In genomic region chr10:124706462-124706857, GRCh38 we compare ENCODE assay signal across 11 cellular contexts. TPM values are rescaled to one million over a fixed set of nuclear protein-coding genes. Genes with fewer than 3 reads are reported as not detected.
DNase-seq lines count a peak whose midpoint lies in the region; ATAC-seq lines count a peak whose summit lies in the region.
"Had no signal": no experiment of that assay in that cellular context is flagged by ENCODE, and none has a peak within 500 bp of the region (broad histone marks: within the 10 kb centered on the region; RNA-seq: fewer than 3 reads in every experiment).

No MANE protein-coding gene starts in this region.

- H3K9me3 ChIP-seq in KOPT-K1 (ENCODE audit: insufficient read depth, low read length, poor library complexity, severe bottlenecking) = no peaks in the 10 kb centered on the region

- in situ Hi-C loops in G401 (cut with HindIII; ENCODE audit: low sequenced_read_pairs) = no loop called here

- DNase-seq in activated T-helper 1 cell treated with anti-CD3 and anti-CD28 coated beads, Interleukin-12 subunit alpha, Interleukin-12 subunit beta, Interleukin-2, Interleukin-4 antibody, amounts not matched to agents 30 ng/mL and 10 ng/mL and 1 ng/mL, durations not matched to agents 14 hours and 24 hours and 36 hours (ENCODE audit: low spot score) = no peak
- DNase-seq in memory B cell (ENCODE audit: low spot score in 2 of 2) (no peak), substantia nigra (lab: John Stamatoyannopoulos, UW) (peak in 1 of 49 donors; percentile 57), G401 (ENCODE audit: low spot score) (no peak)
- DNase-seq: activated gamma-delta T cell, H9, NCI-H1048 had no signal

- peaks cover 92% of the 10 kb centered on the region for H3K4me1 Mint-ChIP-seq in activated T-helper 1 cell treated with anti-CD3 and anti-CD28 coated beads, Interleukin-12 subunit alpha, Interleukin-12 subunit beta, Interleukin-2, Interleukin-4 antibody, amounts not matched to agents 30 ng/mL and 10 ng/mL and 1 ng/mL, durations not matched to agents 14 hours and 24 hours and 36 hours (ENCODE audit: low read depth)
- H3K4me1 Mint-ChIP-seq in memory B cell = peaks cover 78% of the 10 kb centered on the region

- H3K27ac Mint-ChIP-seq in activated T-helper 1 cell treated with anti-CD3 and anti-CD28 coated beads, Interleukin-12 subunit alpha, Interleukin-12 subunit beta, Interleukin-2, Interleukin-4 antibody, amounts not matched to agents 30 ng/mL and 10 ng/mL and 1 ng/mL, durations not matched to agents 14 hours and 24 hours and 36 hours = peak overlapping the region; percentile 46
- peak overlapping the region; percentile 95 for H3K27ac Mint-ChIP-seq in memory B cell
- H3K27ac Mint-ChIP-seq: H9, neural progenitor cell had no signal

- H3K9me3 Mint-ChIP-seq in activated T-helper 1 cell treated with anti-CD3 and anti-CD28 coated beads, Interleukin-12 subunit alpha, Interleukin-12 subunit beta, Interleukin-2, Interleukin-4 antibody, amounts not matched to agents 30 ng/mL and 10 ng/mL and 1 ng/mL, durations not matched to agents 14 hours and 24 hours and 36 hours = no peaks in the 10 kb centered on the region
- no peaks in the 10 kb centered on the region for H3K9me3 Mint-ChIP-seq in memory B cell
- H3K9me3 Mint-ChIP-seq: H9, neural progenitor cell had no signal

- H3K27ac ChIP-seq in KOPT-K1 (ENCODE audit: low read depth, low read length, poor library complexity, severe bottlenecking) (peak overlapping the region; percentile 93), substantia nigra (ENCODE audit: low read depth, low read length, poor library complexity, severe bottlenecking) (peak overlapping the region; percentile 99)
- H3K27ac ChIP-seq: neural progenitor cell had no signal

- H3K27me3 Mint-ChIP-seq in activated T-helper 1 cell treated with anti-CD3 and anti-CD28 coated beads, Interleukin-12 subunit alpha, Interleukin-12 subunit beta, Interleukin-2, Interleukin-4 antibody, amounts not matched to agents 30 ng/mL and 10 ng/mL and 1 ng/mL, durations not matched to agents 14 hours and 24 hours and 36 hours (ENCODE audit: insufficient read depth) = no peaks in the 10 kb centered on the region
- H3K27me3 Mint-ChIP-seq in memory B cell = no peaks in the 10 kb centered on the region

- H3K4me3 Mint-ChIP-seq in activated T-helper 1 cell treated with anti-CD3 and anti-CD28 coated beads, Interleukin-12 subunit alpha, Interleukin-12 subunit beta, Interleukin-2, Interleukin-4 antibody, amounts not matched to agents 30 ng/mL and 10 ng/mL and 1 ng/mL, durations not matched to agents 14 hours and 24 hours and 36 hours = peak overlapping the region; percentile 4
- H3K4me3 Mint-ChIP-seq in memory B cell = peak overlapping the region; percentile 21
- H3K4me3 Mint-ChIP-seq: H9, neural progenitor cell had no signal

- H3K36me3 ChIP-seq in KOPT-K1 (ENCODE audit: insufficient read depth, low read length) = peaks cover 29% of the 10 kb centered on the region
- H3K36me3 ChIP-seq: neural progenitor cell had no signal

- intact Hi-C loops in activated T-helper 1 cell treated with anti-CD3 and anti-CD28 coated beads, Interleukin-12 subunit alpha, Interleukin-12 subunit beta, Interleukin-2, Interleukin-4 antibody, amounts not matched to agents 30 ng/mL and 10 ng/mL and 1 ng/mL, durations not matched to agents 14 hours and 24 hours and 36 hours (cut with micrococcal nuclease) = no loop called here

- H3K36me3 Mint-ChIP-seq in activated T-helper 1 cell treated with anti-CD3 and anti-CD28 coated beads, Interleukin-12 subunit alpha, Interleukin-12 subunit beta, Interleukin-2, Interleukin-4 antibody, amounts not matched to agents 30 ng/mL and 10 ng/mL and 1 ng/mL, durations not matched to agents 14 hours and 24 hours and 36 hours (ENCODE audit: low read depth) = peaks cover 36% of the 10 kb centered on the region
- H3K36me3 Mint-ChIP-seq in memory B cell = peaks cover 23% of the 10 kb centered on the region

- ATAC-seq in memory B cell (ENCODE audit: low read depth) (no peak), HG02798 (IDR thresholded peaks at IDR 0.05; ENCODE audit: poor library complexity, unreplicated experiment) (no peak), HG02623 (IDR thresholded peaks at IDR 0.05; ENCODE audit: unreplicated experiment) (no peak)

RNA-seq across cellular contexts. Expression of gene FAM53B, which starts 37.7 kb away (rescaled TPM):
- total RNA-seq in activated T-helper 1 cell treated with anti-CD3 and anti-CD28 coated beads, Interleukin-12 subunit alpha, Interleukin-12 subunit beta, Interleukin-2, Interleukin-4 antibody, amounts not matched to agents 30 ng/mL and 10 ng/mL and 1 ng/mL, durations not matched to agents 14 hours and 24 hours and 36 hours = 31.8 and 32.7 TPM in 2 replicates
- total RNA-seq in G401 (2014; rRNA removed; shearing (Covaris generic)) = 17.0 and 21.4 TPM in 2 replicates
